17 cellular contexts compared by ENCODE assay signal in genomic region chr1:196733091-196733970, GRCh38. TPM values are rescaled to one million over a fixed set of nuclear protein-coding genes. Genes with fewer than 3 reads are reported as not detected.
DNase-seq lines count a peak whose midpoint lies in the region; ATAC-seq and TF ChIP-seq lines count a peak whose summit lies in the region.
"Had no signal": no experiment of that assay in that cellular context is flagged by ENCODE, and none has a peak within 500 bp of the region (broad histone marks: within the 10 kb centered on the region; RNA-seq: fewer than 3 reads in every experiment).

No MANE protein-coding gene starts in this region.

- 76 to 79% methylated on average over 11 of the region's 11 CpGs for WGBS in sigmoid colon, 2 donors

- H3K9me3 ChIP-seq in sigmoid colon (no peaks in the 10 kb centered on the region), vagina (no peaks in the 10 kb centered on the region)
- H3K9me3 ChIP-seq: A549 had no signal

- TF ChIP-seq POLR2A in sigmoid colon (IDR thresholded peaks at IDR 0.05): no peak
- no peak for TF ChIP-seq POLR2A in vagina (IDR thresholded peaks at IDR 0.05)

- no peak for TF ChIP-seq EP300 in sigmoid colon (IDR thresholded peaks at IDR 0.05)

- H3K36me3 ChIP-seq in sigmoid colon (no peaks in the 10 kb centered on the region), vagina (no peaks in the 10 kb centered on the region)

- TF ChIP-seq CTCF in choroid plexus epithelial cell (conservative IDR thresholded peaks at IDR 0.05; ENCODE audit: low read depth, low read length): no peak
- no peak for TF ChIP-seq CTCF in sigmoid colon (IDR thresholded peaks at IDR 0.05)
- no peak for TF ChIP-seq CTCF in vagina (IDR thresholded peaks at IDR 0.05)

- peak overlapping the region in 3 of 4 donors; percentile 18 to 62 (median 40) for H3K27ac ChIP-seq in sigmoid colon
- H3K27ac ChIP-seq in vagina: no peak overlapping the region
- H3K27ac ChIP-seq: A549 had no signal

- H3K4me1 ChIP-seq in sigmoid colon (peaks cover 0 to 10% (median 10%) of the 10 kb centered on the region in 4 donors), vagina (no peaks in the 10 kb centered on the region)
- H3K4me1 ChIP-seq: A549 had no signal

- no peaks in the 10 kb centered on the region for H3K27me3 ChIP-seq in sigmoid colon
- H3K27me3 ChIP-seq in vagina: no peaks in the 10 kb centered on the region

- peak; percentile 40 for DNase-seq in M059J (ENCODE audit: low read depth)
- peak; percentile 74 for DNase-seq in choroid plexus epithelial cell (ENCODE audit: low read depth)
- no peak for DNase-seq in left lobe of liver (ENCODE audit: low spot score)
- no peak for DNase-seq in sigmoid colon
- DNase-seq in vagina (ENCODE audit: extremely low spot score in 2 of 2): no peak
- DNase-seq: CD4-positive, alpha-beta memory T cell; KBM-7; NCI-H1694 treated with DMSO at 0.1 percent for 48 hours; NCI-H510A; NCI-H748 treated with DMSO at 0.1 percent for 48 hours; SIG-M5 had no signal

- peak; percentile 72 for ATAC-seq in left lobe of liver
- ATAC-seq in HG02885 (IDR thresholded peaks at IDR 0.05; ENCODE audit: poor library complexity, unreplicated experiment): no peak
- ATAC-seq in HG03460 (IDR thresholded peaks at IDR 0.05; ENCODE audit: unreplicated experiment): no peak
- ATAC-seq: A549 had no signal

- H3K4me3 ChIP-seq in choroid plexus epithelial cell (ENCODE audit: low read depth, low read length): no peak overlapping the region
- H3K4me3 ChIP-seq in sigmoid colon: peak overlapping the region in 3 of 4 donors; percentile 23 to 29 (median 25)
- H3K4me3 ChIP-seq in vagina: no peak overlapping the region
- H3K4me3 ChIP-seq: A549 had no signal

- intact Hi-C loops in sigmoid colon (cut with DNase I) (no loop called here), vagina (cut with DNase I) (no loop called here)

RNA-seq across cellular contexts. Expression of gene CFHR3, which starts 41.3 kb away (rescaled TPM):
- not detected in 2 replicates for total RNA-seq in M059J (2014; rRNA removed; shearing (Covaris generic))
- total RNA-seq in left lobe of liver: 279 TPM
- total RNA-seq in sigmoid colon: under 1 TPM in 1 of 4 donors, not detected in 3; 0.36 TPM
- under 1 TPM in 1 of 3 donors, not detected in 2; 0.09 TPM for polyA plus RNA-seq in sigmoid colon
- total RNA-seq in vagina: not detected
- total RNA-seq: CD4-positive, alpha-beta memory T cell; OCI-LY7; RPMI7951 had no signal
- polyA plus RNA-seq: BJ; CD4-positive, alpha-beta memory T cell had no signal

Comparison
In these comparisons a context has a peak if more than half of its experiments do, and no peak if none do; other contexts are left out.
1. DNase-seq: peak in M059J (single experiment) and choroid plexus epithelial cell (single experiment); none in left lobe of liver (single experiment), sigmoid colon (single experiment) and vagina (0 of 2).
2. H3K4me3 ChIP-seq: peak in sigmoid colon (3 of 4); none in choroid plexus epithelial cell (single experiment) and vagina (0 of 2).
3. RNA of gene CFHR3, which starts 41.3 kb away (total RNA-seq): 279 TPM in left lobe of liver (single experiment); 0.36 TPM in sigmoid colon, not detected in M059J and not detected in vagina (single experiment); every median in the first group is over 100 times any median in the second.